Comparison of ENCODE assay signal across 1 cellular context in the genomic region with DNA sequence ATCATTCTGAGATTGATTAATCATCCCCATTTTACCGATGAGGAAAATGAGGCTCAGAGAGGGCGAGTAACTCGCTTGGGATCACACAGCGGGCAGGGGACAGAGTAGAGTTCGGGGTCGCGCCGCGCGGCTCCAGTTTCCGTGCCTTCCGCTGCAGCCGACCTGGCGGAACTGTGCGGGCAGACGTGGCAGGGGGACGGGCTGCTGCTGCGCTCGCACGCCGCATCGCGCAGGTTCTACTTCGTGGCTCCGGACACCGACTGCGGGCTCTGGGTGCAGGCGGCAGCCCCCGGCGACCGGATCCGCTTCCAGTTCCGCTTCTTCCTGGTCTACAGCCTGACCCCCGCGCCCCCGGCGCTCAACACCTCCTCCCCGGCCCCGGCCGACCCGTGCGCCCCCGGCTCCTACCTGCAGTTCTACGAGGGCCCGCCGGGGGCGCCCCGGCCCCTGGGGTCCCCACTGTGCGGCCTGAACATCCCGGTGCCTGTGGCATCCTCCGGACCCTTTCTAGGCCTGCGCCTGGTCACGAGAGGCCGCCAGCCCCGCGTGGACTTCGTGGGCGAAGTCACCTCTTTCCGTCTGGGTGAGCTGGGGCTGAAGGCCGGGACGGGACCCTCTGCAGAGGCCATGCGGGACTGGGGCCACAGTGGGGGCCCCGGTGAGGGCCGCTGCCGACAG.
TF ChIP-seq lines count a peak whose summit lies in the region.

No MANE protein-coding gene starts in this region.

TF ChIP-seq in SK-N-SH, 30 proteins besides CTCF, POLR2A, EP300 and RAD21 (continued from another document):
- TF ChIP-seq, protein P1, sequence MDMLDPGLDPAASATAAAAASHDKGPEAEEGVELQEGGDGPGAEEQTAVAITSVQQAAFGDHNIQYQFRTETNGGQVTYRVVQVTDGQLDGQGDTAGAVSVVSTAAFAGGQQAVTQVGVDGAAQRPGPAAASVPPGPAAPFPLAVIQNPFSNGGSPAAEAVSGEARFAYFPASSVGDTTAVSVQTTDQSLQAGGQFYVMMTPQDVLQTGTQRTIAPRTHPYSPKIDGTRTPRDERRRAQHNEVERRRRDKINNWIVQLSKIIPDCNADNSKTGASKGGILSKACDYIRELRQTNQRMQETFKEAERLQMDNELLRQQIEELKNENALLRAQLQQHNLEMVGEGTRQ (IDR thresholded peaks at IDR 0.05; ENCODE audit: borderline replicate concordance, low read depth, low read length) = no peak
